26 cellular contexts compared by ENCODE assay signal in the genomic region with DNA sequence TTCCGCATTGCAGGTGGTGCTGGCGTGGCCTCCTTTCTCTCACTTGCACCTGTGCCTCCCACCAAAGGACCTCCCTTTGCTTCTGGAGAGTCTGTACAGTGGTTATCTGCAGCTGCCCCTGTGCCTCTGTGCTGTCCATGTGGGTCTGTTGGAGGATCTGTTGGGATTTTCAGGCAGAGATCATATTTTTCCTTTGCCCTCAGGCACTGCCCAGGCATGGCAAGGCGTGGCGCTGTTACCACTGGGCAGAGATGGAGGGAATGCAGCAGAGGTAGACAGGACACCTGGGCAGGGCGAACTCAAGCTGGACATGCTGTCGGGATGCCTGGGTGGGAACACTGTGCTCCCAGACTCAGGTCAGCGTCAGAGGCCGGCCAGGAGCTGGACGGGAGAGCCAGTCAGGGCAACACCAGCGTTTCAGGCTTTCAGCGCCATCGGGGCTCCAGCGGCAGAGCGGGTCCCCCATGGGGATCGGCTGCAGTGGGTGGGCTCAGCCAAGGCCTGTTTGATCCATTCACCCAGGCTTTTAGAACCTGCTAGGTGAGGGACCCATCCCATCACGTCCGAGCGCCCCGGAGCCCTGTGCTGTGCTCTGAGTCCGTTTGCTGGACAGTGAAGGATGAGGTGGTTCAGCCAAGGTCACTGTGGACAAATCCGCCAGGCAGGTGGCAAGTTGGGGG.
"Had no signal": no experiment of that assay in that cellular context is flagged by ENCODE, and none has a peak within 500 bp of the region (broad histone marks: within the 10 kb centered on the region; RNA-seq: fewer than 3 reads in every experiment).

No MANE protein-coding gene starts in this region.

- H3K4me1 ChIP-seq: SJCRH30 had no signal

- H3K36me3 ChIP-seq: brain microvascular endothelial cell, SJCRH30 had no signal

- H3K27me3 ChIP-seq: brain microvascular endothelial cell had no signal

- H3K27ac ChIP-seq: brain microvascular endothelial cell, SJCRH30, SK-N-MC had no signal

- DNase-seq: activated CD4-positive, alpha-beta T cell treated with anti-CD3 and anti-CD28 coated beads, Interleukin-2, amount 10 ng/mL, durations not matched to agents 24 days and 14 days; activated CD4-positive, alpha-beta T cell treated with anti-CD3 and anti-CD28 coated beads, Interleukin-2, amount 50 U/mL, for 4 hours; activated CD8-positive, alpha-beta T cell treated with anti-CD3 and anti-CD28 coated beads for 36 hours; activated gamma-delta T cell treated with Interleukin-2 at 50 U/mL for 16 hours; activated naive CD4-positive, alpha-beta T cell treated with anti-CD3 and anti-CD28 coated beads for 36 hours; activated naive CD8-positive, alpha-beta T cell treated with anti-CD3 and anti-CD28 coated beads for 36 hours; activated T-cell treated with anti-CD3 and anti-CD28 coated beads, Interleukin-2, amount 50 U/mL, for 1 hour; activated T-cell treated with anti-CD3 and anti-CD28 coated beads, Interleukin-2, amount 50 U/mL, for 72 hours; amniotic stem cell; aorta; brain microvascular endothelial cell; central memory CD4-positive, alpha-beta T cell; Kasumi-1; KG1; NCI-H1105; NCI-H1417 treated with DMSO at 0.1 percent for 48 hours; NCI-H187 treated with DMSO at 0.1 percent for 48 hours; NCI-H2081 treated with DMSO at 0.1 percent for 48 hours; NCI-H226; NCI-H446 treated with DMSO at 0.1 percent for 48 hours; NCI-H524; SHP77; SJCRH30 had no signal

- H3K9me3 ChIP-seq: SJCRH30 had no signal

- H3K4me3 ChIP-seq: SJCRH30, SK-N-MC had no signal

- ATAC-seq: activated CD8-positive, alpha-beta T cell treated with anti-CD3 and anti-CD28 coated beads for 36 hours; activated T-cell treated with anti-CD3 and anti-CD28 coated beads, Interleukin-2, amount 50 U/mL, for 72 hours; activated T-helper 17 cell treated with anti-CD3 and anti-CD28 coated beads, Interleukin-2, amount 50 U/mL, for 72 hours; Panc1 had no signal
